9 cellular contexts compared by ENCODE assay signal in genomic region chr4:2818351-2818939, GRCh38. TPM values are rescaled to one million over a fixed set of nuclear protein-coding genes. Genes with fewer than 3 reads are reported as not detected.
DNase-seq lines count a peak whose midpoint lies in the region; ATAC-seq, FAIRE-seq and TF ChIP-seq lines count a peak whose summit lies in the region.
"Had no signal": no experiment of that assay in that cellular context is flagged by ENCODE, and none has a peak within 500 bp of the region (broad histone marks: within the 10 kb centered on the region; RNA-seq: fewer than 3 reads in every experiment).

No MANE protein-coding gene starts in this region.

- ATAC-seq in GM21381 (IDR thresholded peaks at IDR 0.05; ENCODE audit: unreplicated experiment) (no peak), GM18861 (IDR thresholded peaks at IDR 0.05; ENCODE audit: unreplicated experiment) (no peak)

- no peak for TF ChIP-seq CTCF in A673 (conservative IDR thresholded peaks at IDR 0.05; ENCODE audit: low read depth, low read length)
- no peak for TF ChIP-seq CTCF in HEK293 (tag by site-specific recombination; IDR thresholded peaks at IDR 0.05)
- TF ChIP-seq CTCF in bronchial epithelial cell (IDR thresholded peaks at IDR 0.05; ENCODE audit: insufficient read depth, low read length, severe bottlenecking), result no peak

- H3K36me3 ChIP-seq in A673 (ENCODE audit: insufficient read depth, low read length, poor library complexity, severe bottlenecking), result peaks cover 11% of the 10 kb centered on the region
- H3K36me3 ChIP-seq in HEK293 (ENCODE audit: control insufficient read depth in 2 of 2, insufficient read depth in 1 of 2, low read length in 2 of 2), result peaks cover 0 to 30% of the 10 kb centered on the region in 2 experiments; a peak in 1 of 3 replicates
- H3K36me3 ChIP-seq in bronchial epithelial cell (ENCODE audit: control insufficient read depth, insufficient read depth, low read length), result peaks cover 33% of the 10 kb centered on the region

- CTCF ChIA-PET in A673 (lab: Charles Lee), result no interaction called here
- CTCF ChIA-PET in HEK293 (lab: Yijun Ruan, JAX), result interaction anchor here (1.3 kb wide), 1 partner anchor 137 kb away, joined by 5 read pairs; no protein-coding TSS in a partner anchor

- H3K4me3 ChIP-seq in A673 (ENCODE audit: low read depth, low read length, poor library complexity, severe bottlenecking) (peak overlapping the region; percentile 82), HEK293 (ENCODE audit: low read depth, low read length) (peak overlapping the region; percentile 56), bronchial epithelial cell (ENCODE audit: low read depth, low read length) (peak overlapping the region; percentile 38), mononuclear cell (ENCODE audit: low read length) (peak overlapping the region; percentile 20)

- H3K27me3 ChIP-seq in A673 (replicated peaks; ENCODE audit: insufficient read depth, low read depth, low read length, poor library complexity) (no peaks in the 10 kb centered on the region), bronchial epithelial cell (ENCODE audit: control insufficient read depth, insufficient read depth, low read length) (no peaks in the 10 kb centered on the region), mononuclear cell (ENCODE audit: insufficient read depth, low read length) (no peaks in the 10 kb centered on the region)

- H3K9me3 ChIP-seq in A673 (ENCODE audit: low read depth, low read length, poor library complexity, severe bottlenecking) (peaks cover 8% of the 10 kb centered on the region), HEK293 (ENCODE audit: control insufficient read depth, insufficient read depth, low read depth, low read length) (no peaks in the 10 kb centered on the region), mononuclear cell (ENCODE audit: low read depth, low read length) (no peaks in the 10 kb centered on the region)

- H3K27ac ChIP-seq in A673 (ENCODE audit: low read depth, low read length, poor library complexity, severe bottlenecking) (peak overlapping the region; percentile 78), HEK293 (ENCODE audit: extremely low read depth, low read depth, low read length) (peak overlapping the region; percentile 87; the same call in 1 of the 2 replicates)
- H3K27ac ChIP-seq: epithelial cell of prostate had no signal

- no peaks in the 10 kb centered on the region for H3K4me1 ChIP-seq in A673 (ENCODE audit: insufficient read depth, low read length, poor library complexity, severe bottlenecking)
- H3K4me1 ChIP-seq in HEK293 (ENCODE audit: control insufficient read depth, insufficient read depth, low read length), result no peaks in the 10 kb centered on the region
- peaks cover 54% of the 10 kb centered on the region for H3K4me1 ChIP-seq in mononuclear cell (ENCODE audit: insufficient read depth, low read length)

- BruUV-seq in A673 (replicated peaks; lab: Mats Ljungman, UMichigan), result no TSS peak

- intact Hi-C loops in A673 (cut with micrococcal nuclease; ENCODE audit: unreplicated experiment), result no loop called here

- DNase-seq in A673 (ENCODE audit: low spot score) (peak; percentile 20), bronchial epithelial cell (ENCODE audit: low read depth) (no peak), DMS79 treated with DMSO at 0.1 percent for 48 hours (lab: John Stamatoyannopoulos, UW) (no peak), HuH-7.5 (ENCODE audit: low spot score) (no peak)

- POLR2A ChIA-PET in A673 (lab: Charles Lee; ENCODE audit: low non-redundant PET) (no interaction called here), HEK293 (lab: Yijun Ruan, JAX) (interaction anchor here (0.5 to 1.1 kb wide), 4 partner anchors 45 to 282 kb away, joined by 3 read pairs; partner anchors contain the start of gene FAM193A)

- FAIRE-seq in bronchial epithelial cell (lab: Jason Lieb, UNC), result no peak

TF ChIP-seq in HEK293, 187 proteins besides CTCF, POLR2A, EP300 and RAD21 (continues in another document):
- TF ChIP-seq, protein P1, sequence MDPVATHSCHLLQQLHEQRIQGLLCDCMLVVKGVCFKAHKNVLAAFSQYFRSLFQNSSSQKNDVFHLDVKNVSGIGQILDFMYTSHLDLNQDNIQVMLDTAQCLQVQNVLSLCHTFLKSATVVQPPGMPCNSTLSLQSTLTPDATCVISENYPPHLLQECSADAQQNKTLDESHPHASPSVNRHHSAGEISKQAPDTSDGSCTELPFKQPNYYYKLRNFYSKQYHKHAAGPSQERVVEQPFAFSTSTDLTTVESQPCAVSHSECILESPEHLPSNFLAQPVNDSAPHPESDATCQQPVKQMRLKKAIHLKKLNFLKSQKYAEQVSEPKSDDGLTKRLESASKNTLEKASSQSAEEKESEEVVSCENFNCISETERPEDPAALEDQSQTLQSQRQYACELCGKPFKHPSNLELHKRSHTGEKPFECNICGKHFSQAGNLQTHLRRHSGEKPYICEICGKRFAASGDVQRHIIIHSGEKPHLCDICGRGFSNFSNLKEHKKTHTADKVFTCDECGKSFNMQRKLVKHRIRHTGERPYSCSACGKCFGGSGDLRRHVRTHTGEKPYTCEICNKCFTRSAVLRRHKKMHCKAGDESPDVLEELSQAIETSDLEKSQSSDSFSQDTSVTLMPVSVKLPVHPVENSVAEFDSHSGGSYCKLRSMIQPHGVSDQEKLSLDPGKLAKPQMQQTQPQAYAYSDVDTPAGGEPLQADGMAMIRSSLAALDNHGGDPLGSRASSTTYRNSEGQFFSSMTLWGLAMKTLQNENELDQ (tag by site-specific recombination; IDR thresholded peaks at IDR 0.05; ENCODE audit: low read depth), result no peak
- no peak for TF ChIP-seq ZNF776 (tag by site-specific recombination; IDR thresholded peaks at IDR 0.05; ENCODE audit: borderline replicate concordance)
- TF ChIP-seq ZBTB26 (tag by site-specific recombination; optimal IDR thresholded peaks at IDR 0.05), result peak; percentile 38
- TF ChIP-seq, protein P2, sequence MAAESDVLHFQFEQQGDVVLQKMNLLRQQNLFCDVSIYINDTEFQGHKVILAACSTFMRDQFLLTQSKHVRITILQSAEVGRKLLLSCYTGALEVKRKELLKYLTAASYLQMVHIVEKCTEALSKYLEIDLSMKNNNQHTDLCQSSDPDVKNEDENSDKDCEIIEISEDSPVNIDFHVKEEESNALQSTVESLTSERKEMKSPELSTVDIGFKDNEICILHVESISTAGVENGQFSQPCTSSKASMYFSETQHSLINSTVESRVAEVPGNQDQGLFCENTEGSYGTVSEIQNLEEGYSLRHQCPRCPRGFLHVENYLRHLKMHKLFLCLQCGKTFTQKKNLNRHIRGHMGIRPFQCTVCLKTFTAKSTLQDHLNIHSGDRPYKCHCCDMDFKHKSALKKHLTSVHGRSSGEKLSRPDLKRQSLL (tag by site-specific recombination; IDR thresholded peaks at IDR 0.05), result no peak
- TF ChIP-seq, protein P3, sequence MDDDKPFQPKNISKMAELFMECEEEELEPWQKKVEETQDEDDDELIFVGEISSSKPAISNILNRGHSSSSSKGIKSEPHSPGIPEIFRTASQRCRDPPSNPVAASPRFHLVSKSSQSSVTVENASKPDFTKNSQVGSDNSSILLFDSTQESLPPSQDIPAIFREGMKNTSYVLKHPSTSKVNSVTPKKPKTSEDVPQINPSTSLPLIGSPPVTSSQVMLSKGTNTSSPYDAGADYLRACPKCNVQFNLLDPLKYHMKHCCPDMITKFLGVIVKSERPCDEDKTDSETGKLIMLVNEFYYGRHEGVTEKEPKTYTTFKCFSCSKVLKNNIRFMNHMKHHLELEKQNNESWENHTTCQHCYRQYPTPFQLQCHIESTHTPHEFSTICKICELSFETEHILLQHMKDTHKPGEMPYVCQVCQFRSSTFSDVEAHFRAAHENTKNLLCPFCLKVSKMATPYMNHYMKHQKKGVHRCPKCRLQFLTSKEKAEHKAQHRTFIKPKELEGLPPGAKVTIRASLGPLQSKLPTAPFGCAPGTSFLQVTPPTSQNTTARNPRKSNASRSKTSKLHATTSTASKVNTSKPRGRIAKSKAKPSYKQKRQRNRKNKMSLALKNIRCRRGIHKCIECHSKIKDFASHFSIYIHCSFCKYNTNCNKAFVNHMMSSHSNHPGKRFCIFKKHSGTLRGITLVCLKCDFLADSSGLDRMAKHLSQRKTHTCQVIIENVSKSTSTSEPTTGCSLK (tag by site-specific recombination; IDR thresholded peaks at IDR 0.05), result no peak
- TF ChIP-seq ZNF830 (tag by site-specific recombination; IDR thresholded peaks at IDR 0.05; ENCODE audit: low read depth), result no peak
- peak; percentile 76 for TF ChIP-seq ZNF449 (tag by site-specific recombination; IDR thresholded peaks at IDR 0.05)

RNA-seq across cellular contexts. Expression of gene ADD1, which starts 25.2 kb away (rescaled TPM):
- total RNA-seq in A673 (2021), result 232 and 237 TPM in 2 replicates
- total RNA-seq in bronchial epithelial cell, result 71.9 and 113 TPM in 2 replicates
- 147 TPM for total RNA-seq in mononuclear cell

RNA-seq across cellular contexts. Expression of gene SH3BP2, which starts 25.6 kb away (rescaled TPM):
- total RNA-seq in A673 (2021), result 34.4 and 37.7 TPM in 2 replicates
- total RNA-seq in bronchial epithelial cell, result 31.1 and 86.3 TPM in 2 replicates
- total RNA-seq in mononuclear cell, result 134 TPM

Comparison
In these comparisons a context has a peak if more than half of its experiments do, and no peak if none do; other contexts are left out.
1. H3K4me3 ChIP-seq: peak in every context shown above with its lines; median percentile 82 in A673; 56 in HEK293; 38 in bronchial epithelial cell; 20 in mononuclear cell.